Comparison of ENCODE assay signal across 1 cellular context in the genomic region with DNA sequence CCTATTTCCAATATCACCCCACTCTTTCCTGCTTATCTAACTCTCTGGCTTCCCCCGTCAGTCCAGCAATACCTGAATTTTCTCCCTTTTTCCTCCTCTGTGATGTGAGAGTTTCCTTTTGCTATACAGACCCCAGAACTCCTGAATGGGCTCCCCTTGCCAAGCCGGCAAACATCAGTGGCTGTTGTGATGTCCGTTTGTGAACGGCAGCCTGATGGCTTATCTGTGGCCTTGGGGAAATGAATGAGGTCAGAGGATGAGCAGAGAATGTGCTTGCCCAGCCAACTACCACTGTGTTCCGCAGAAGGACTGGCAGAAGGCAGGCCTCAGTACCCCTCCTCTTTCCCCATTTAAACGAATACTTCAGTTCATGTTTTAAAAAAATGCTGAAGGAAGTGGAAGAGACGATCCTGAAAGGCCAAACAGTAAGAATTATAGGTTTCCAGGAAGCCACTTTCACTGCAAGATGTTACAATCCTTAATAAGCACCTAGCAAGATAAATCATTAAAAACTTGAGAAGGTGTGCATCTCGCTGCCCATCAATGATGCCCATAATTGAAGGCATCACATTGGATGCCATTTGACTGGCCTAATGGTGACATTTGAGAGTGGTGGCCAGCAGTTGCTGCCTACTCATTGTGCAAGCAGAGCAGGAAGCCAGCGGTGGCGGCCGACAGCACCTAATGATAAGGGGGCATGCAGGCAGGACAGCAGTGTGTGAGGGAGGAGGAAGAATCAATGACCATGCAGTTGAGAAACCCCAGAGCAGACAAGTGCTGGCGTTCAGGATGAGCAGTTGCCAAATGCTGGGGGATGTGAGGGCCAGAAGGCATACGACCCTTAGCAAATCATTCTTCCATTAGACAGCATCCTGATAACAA.
TF ChIP-seq lines count a peak whose summit lies in the region.

No MANE protein-coding gene starts in this region.

TF ChIP-seq in K562, 482 proteins besides CTCF, POLR2A, EP300 and RAD21 (continued from another document):
- TF ChIP-seq C11orf30 (IDR thresholded peaks at IDR 0.05; ENCODE audit: low read depth) (peak; percentile 34; the same call in 1 of the 2 replicates), HMBOX1 (IDR thresholded peaks at IDR 0.05) (no peak), NFE2L1 (tag; IDR thresholded peaks at IDR 0.05; ENCODE audit: borderline replicate concordance, low read depth) (no peak), ZNF134 (CRISPR knock-in tag; conservative IDR thresholded peaks at IDR 0.05) (0 out of 2 replicates have a peak, but pooled peaks have one; percentile 12), ARNT (IDR thresholded peaks at IDR 0.05) (no peak), EHMT2 (IDR thresholded peaks at IDR 0.05) (no peak), CREM (IDR thresholded peaks at IDR 0.05; ENCODE audit: low read depth) (0 out of 2 replicates have a peak, but pooled peaks have one; percentile 41), ATF6 (CRISPR knock-in tag; IDR thresholded peaks at IDR 0.05) (no peak), ZNF239 (CRISPR knock-in tag; IDR thresholded peaks at IDR 0.05) (peak; percentile 32), TEAD1 (CRISPR knock-in tag; IDR thresholded peaks at IDR 0.05) (0 out of 4 replicates have a peak, but pooled peaks of 1 of the 2 experiments have one; percentile 23), RCOR1 (IDR thresholded peaks at IDR 0.05; ENCODE audit: borderline replicate concordance in 1 of 2, low read depth in 2 of 2, low read length in 2 of 2) (peak in 1 of 2 experiments; percentile 41; a peak in 1 of 4 replicates), FOXK2 (conservative IDR thresholded peaks at IDR 0.05 in 1 of 2, IDR thresholded peaks at IDR 0.05 in 1 of 2; ENCODE audit: low read depth in 2 of 2) (no peak)
- TF ChIP-seq, protein P1, sequence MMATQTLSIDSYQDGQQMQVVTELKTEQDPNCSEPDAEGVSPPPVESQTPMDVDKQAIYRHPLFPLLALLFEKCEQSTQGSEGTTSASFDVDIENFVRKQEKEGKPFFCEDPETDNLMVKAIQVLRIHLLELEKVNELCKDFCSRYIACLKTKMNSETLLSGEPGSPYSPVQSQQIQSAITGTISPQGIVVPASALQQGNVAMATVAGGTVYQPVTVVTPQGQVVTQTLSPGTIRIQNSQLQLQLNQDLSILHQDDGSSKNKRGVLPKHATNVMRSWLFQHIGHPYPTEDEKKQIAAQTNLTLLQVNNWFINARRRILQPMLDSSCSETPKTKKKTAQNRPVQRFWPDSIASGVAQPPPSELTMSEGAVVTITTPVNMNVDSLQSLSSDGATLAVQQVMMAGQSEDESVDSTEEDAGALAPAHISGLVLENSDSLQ (IDR thresholded peaks at IDR 0.05) = peak; percentile 28; the same call in 1 of the 2 replicates
- TF ChIP-seq, protein P2, sequence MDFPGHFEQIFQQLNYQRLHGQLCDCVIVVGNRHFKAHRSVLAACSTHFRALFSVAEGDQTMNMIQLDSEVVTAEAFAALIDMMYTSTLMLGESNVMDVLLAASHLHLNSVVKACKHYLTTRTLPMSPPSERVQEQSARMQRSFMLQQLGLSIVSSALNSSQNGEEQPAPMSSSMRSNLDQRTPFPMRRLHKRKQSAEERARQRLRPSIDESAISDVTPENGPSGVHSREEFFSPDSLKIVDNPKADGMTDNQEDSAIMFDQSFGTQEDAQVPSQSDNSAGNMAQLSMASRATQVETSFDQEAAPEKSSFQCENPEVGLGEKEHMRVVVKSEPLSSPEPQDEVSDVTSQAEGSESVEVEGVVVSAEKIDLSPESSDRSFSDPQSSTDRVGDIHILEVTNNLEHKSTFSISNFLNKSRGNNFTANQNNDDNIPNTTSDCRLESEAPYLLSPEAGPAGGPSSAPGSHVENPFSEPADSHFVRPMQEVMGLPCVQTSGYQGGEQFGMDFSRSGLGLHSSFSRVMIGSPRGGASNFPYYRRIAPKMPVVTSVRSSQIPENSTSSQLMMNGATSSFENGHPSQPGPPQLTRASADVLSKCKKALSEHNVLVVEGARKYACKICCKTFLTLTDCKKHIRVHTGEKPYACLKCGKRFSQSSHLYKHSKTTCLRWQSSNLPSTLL (IDR thresholded peaks at IDR 0.05) = no peak
- TF ChIP-seq, protein P3, sequence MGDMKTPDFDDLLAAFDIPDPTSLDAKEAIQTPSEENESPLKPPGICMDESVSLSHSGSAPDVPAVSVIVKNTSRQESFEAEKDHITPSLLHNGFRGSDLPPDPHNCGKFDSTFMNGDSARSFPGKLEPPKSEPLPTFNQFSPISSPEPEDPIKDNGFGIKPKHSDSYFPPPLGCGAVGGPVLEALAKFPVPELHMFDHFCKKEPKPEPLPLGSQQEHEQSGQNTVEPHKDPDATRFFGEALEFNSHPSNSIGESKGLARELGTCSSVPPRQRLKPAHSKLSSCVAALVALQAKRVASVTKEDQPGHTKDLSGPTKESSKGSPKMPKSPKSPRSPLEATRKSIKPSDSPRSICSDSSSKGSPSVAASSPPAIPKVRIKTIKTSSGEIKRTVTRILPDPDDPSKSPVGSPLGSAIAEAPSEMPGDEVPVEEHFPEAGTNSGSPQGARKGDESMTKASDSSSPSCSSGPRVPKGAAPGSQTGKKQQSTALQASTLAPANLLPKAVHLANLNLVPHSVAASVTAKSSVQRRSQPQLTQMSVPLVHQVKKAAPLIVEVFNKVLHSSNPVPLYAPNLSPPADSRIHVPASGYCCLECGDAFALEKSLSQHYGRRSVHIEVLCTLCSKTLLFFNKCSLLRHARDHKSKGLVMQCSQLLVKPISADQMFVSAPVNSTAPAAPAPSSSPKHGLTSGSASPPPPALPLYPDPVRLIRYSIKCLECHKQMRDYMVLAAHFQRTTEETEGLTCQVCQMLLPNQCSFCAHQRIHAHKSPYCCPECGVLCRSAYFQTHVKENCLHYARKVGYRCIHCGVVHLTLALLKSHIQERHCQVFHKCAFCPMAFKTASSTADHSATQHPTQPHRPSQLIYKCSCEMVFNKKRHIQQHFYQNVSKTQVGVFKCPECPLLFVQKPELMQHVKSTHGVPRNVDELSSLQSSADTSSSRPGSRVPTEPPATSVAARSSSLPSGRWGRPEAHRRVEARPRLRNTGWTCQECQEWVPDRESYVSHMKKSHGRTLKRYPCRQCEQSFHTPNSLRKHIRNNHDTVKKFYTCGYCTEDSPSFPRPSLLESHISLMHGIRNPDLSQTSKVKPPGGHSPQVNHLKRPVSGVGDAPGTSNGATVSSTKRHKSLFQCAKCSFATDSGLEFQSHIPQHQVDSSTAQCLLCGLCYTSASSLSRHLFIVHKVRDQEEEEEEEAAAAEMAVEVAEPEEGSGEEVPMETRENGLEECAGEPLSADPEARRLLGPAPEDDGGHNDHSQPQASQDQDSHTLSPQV (IDR thresholded peaks at IDR 0.05) = peak; percentile 58; the same call in 1 of the 2 replicates
- TF ChIP-seq, protein P4, sequence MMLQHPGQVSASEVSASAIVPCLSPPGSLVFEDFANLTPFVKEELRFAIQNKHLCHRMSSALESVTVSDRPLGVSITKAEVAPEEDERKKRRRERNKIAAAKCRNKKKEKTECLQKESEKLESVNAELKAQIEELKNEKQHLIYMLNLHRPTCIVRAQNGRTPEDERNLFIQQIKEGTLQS (IDR thresholded peaks at IDR 0.05) = 0 out of 2 replicates have a peak, but pooled peaks have one; percentile 12
- TF ChIP-seq, protein P4 (CRISPR knock-in tag; conservative IDR thresholded peaks at IDR 0.05) = no peak
